Comparison of ENCODE assay signal across 1 cellular context in genomic region chr1:212605441-212605976, GRCh38.
TF ChIP-seq lines count a peak whose summit lies in the region.

No MANE protein-coding gene starts in this region.

TF ChIP-seq in HEK293, 187 proteins besides CTCF, POLR2A, EP300 and RAD21 (continued from another document):
- TF ChIP-seq ZNF639 (tag by site-specific recombination; IDR thresholded peaks at IDR 0.05), result 0 out of 2 replicates have a peak, but pooled peaks have one; percentile 12
- peak; percentile 43; the same call in 1 of the 2 replicates for TF ChIP-seq ZXDB (tag by site-specific recombination; IDR thresholded peaks at IDR 0.05)
- TF ChIP-seq ZNF335 (tag by site-specific recombination; conservative IDR thresholded peaks at IDR 0.05), result peak; percentile 46
- TF ChIP-seq ZBTB48 (tag by site-specific recombination; IDR thresholded peaks at IDR 0.05), result 0 out of 2 replicates have a peak, but pooled peaks have one; percentile 27
- no peak for TF ChIP-seq BCL11B (tag by site-specific recombination; IDR thresholded peaks at IDR 0.05; ENCODE audit: low read depth)
- no peak for TF ChIP-seq SALL2 (tag by site-specific recombination; IDR thresholded peaks at IDR 0.05; ENCODE audit: borderline replicate concordance)
- 0 out of 2 replicates have a peak, but pooled peaks have one; percentile 11 for TF ChIP-seq ZBTB8A (tag by site-specific recombination; IDR thresholded peaks at IDR 0.05)
- peak; percentile 67; the same call in 1 of the 2 replicates for TF ChIP-seq ZNF580 (tag by site-specific recombination; IDR thresholded peaks at IDR 0.05)
- 0 out of 2 replicates have a peak, but pooled peaks have one; percentile 18 for TF ChIP-seq PRDM4 (tag by site-specific recombination; IDR thresholded peaks at IDR 0.05)
- TF ChIP-seq HOXC10 (CRISPR knock-in tag; IDR thresholded peaks at IDR 0.05), result no peak
- peak; percentile 91; the same call in 1 of the 2 replicates for TF ChIP-seq TRIM28 (IDR thresholded peaks at IDR 0.05; ENCODE audit: borderline replicate concordance, low read length)
- TF ChIP-seq ZBTB20 (tag by site-specific recombination; IDR thresholded peaks at IDR 0.05), result peak; percentile 52
- peak; percentile 32; the same call in 1 of the 2 replicates for TF ChIP-seq ZNF629 (tag by site-specific recombination; IDR thresholded peaks at IDR 0.05)
- TF ChIP-seq ZNF76 (tag by site-specific recombination; IDR thresholded peaks at IDR 0.05; ENCODE audit: borderline replicate concordance, low read depth), result peak; percentile 45; the same call in 1 of the 2 replicates
- TF ChIP-seq WT1 (tag by site-specific recombination; IDR thresholded peaks at IDR 0.05), result 0 out of 2 replicates have a peak, but pooled peaks have one; percentile 0
- TF ChIP-seq ZNF18 (tag by site-specific recombination; IDR thresholded peaks at IDR 0.05), result no peak
- TF ChIP-seq ZEB2 (tag by site-specific recombination; IDR thresholded peaks at IDR 0.05), result 0 out of 2 replicates have a peak, but pooled peaks have one; percentile 30
